ENCODE assay signal across 2 cellular contexts in genomic region chr11:108891143-108891542, GRCh38.
TF ChIP-seq lines count a peak whose summit lies in the region.

No MANE protein-coding gene starts in this region.

TF ChIP-seq in GM23338, 12 proteins besides CTCF, POLR2A, EP300 and RAD21 (continued from another document):
- TF ChIP-seq, protein P1, sequence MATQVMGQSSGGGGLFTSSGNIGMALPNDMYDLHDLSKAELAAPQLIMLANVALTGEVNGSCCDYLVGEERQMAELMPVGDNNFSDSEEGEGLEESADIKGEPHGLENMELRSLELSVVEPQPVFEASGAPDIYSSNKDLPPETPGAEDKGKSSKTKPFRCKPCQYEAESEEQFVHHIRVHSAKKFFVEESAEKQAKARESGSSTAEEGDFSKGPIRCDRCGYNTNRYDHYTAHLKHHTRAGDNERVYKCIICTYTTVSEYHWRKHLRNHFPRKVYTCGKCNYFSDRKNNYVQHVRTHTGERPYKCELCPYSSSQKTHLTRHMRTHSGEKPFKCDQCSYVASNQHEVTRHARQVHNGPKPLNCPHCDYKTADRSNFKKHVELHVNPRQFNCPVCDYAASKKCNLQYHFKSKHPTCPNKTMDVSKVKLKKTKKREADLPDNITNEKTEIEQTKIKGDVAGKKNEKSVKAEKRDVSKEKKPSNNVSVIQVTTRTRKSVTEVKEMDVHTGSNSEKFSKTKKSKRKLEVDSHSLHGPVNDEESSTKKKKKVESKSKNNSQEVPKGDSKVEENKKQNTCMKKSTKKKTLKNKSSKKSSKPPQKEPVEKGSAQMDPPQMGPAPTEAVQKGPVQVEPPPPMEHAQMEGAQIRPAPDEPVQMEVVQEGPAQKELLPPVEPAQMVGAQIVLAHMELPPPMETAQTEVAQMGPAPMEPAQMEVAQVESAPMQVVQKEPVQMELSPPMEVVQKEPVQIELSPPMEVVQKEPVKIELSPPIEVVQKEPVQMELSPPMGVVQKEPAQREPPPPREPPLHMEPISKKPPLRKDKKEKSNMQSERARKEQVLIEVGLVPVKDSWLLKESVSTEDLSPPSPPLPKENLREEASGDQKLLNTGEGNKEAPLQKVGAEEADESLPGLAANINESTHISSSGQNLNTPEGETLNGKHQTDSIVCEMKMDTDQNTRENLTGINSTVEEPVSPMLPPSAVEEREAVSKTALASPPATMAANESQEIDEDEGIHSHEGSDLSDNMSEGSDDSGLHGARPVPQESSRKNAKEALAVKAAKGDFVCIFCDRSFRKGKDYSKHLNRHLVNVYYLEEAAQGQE (IDR thresholded peaks at IDR 0.05; ENCODE audit: unreplicated experiment) = no peak
- no peak for TF ChIP-seq STAT1 (IDR thresholded peaks at IDR 0.05; ENCODE audit: unreplicated experiment)
- no peak for TF ChIP-seq ZNF331 (CRISPR knock-in tag; IDR thresholded peaks at IDR 0.05; ENCODE audit: low read depth)
- TF ChIP-seq CREB1 (CRISPR knock-in tag; IDR thresholded peaks at IDR 0.05; ENCODE audit: low read depth) = no peak
- TF ChIP-seq JUNB (IDR thresholded peaks at IDR 0.05; ENCODE audit: unreplicated experiment) = no peak
- no peak for TF ChIP-seq ETS1 (IDR thresholded peaks at IDR 0.05)
- TF ChIP-seq ZNF114 (CRISPR knock-in tag; IDR thresholded peaks at IDR 0.05) = no peak

TF ChIP-seq in IMR-90, 13 proteins besides CTCF, POLR2A, EP300 and RAD21 (continued from another document):
- TF ChIP-seq, protein P2, sequence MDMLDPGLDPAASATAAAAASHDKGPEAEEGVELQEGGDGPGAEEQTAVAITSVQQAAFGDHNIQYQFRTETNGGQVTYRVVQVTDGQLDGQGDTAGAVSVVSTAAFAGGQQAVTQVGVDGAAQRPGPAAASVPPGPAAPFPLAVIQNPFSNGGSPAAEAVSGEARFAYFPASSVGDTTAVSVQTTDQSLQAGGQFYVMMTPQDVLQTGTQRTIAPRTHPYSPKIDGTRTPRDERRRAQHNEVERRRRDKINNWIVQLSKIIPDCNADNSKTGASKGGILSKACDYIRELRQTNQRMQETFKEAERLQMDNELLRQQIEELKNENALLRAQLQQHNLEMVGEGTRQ (IDR thresholded peaks at IDR 0.05; ENCODE audit: low read depth, low read length) = no peak
- TF ChIP-seq CHD1 (IDR thresholded peaks at IDR 0.05; ENCODE audit: low read depth, low read length) = no peak
- TF ChIP-seq BHLHE40 (IDR thresholded peaks at IDR 0.05; ENCODE audit: low read depth, low read length) = no peak
- TF ChIP-seq NFE2L2 (IDR thresholded peaks at IDR 0.05; ENCODE audit: low read depth, low read length) = no peak
- TF ChIP-seq MXI1 (IDR thresholded peaks at IDR 0.05; ENCODE audit: borderline replicate concordance, low read depth, low read length) = no peak
- TF ChIP-seq MAFK (IDR thresholded peaks at IDR 0.05; ENCODE audit: low read depth, low read length) = no peak
- no peak for TF ChIP-seq FOS (IDR thresholded peaks at IDR 0.05; ENCODE audit: low read depth, low read length)
